12 cellular contexts compared by ENCODE assay signal in the genomic region with DNA sequence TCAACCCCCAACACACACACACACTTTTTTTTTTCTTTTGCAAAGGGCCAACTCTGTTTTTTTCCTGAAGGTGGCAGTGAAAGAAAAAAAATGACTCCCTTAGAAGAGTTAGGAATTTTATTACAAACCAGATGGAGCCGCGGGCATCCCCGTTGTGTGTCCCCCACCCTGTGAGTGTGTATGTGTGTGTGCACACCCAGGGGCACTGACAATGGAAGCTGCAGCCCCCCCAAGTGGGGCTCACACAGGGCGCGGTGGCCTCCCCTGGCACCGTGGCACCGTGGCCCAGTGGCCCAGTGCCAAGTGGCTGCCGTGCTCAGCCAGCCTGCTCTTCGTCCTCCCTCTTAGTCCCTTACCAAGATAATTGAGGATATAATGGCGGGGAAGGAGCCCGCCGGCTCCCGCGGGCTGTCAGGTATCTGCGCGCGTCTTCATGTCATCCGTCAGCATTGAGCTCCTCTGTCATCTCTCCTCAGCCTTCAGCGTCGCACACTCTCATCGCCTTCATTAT.
DNase-seq lines count a peak whose midpoint lies in the region; ATAC-seq and TF ChIP-seq lines count a peak whose summit lies in the region.
"Had no signal": no experiment of that assay in that cellular context is flagged by ENCODE, and none has a peak within 500 bp of the region (broad histone marks: within the 10 kb centered on the region; RNA-seq: fewer than 3 reads in every experiment).

No MANE protein-coding gene starts in this region.

- H3K9me3 ChIP-seq in A673 (ENCODE audit: low read depth, low read length, poor library complexity, severe bottlenecking): no peaks in the 10 kb centered on the region
- H3K9me3 ChIP-seq in lower lobe of right lung: no peaks in the 10 kb centered on the region
- H3K9me3 ChIP-seq: body of pancreas had no signal

- H3K36me3 ChIP-seq in A673 (ENCODE audit: insufficient read depth, low read length, poor library complexity, severe bottlenecking): no peaks in the 10 kb centered on the region
- no peaks in the 10 kb centered on the region for H3K36me3 ChIP-seq in H7 (replicated peaks; ENCODE audit: control insufficient read depth, insufficient read depth, low read length)
- H3K36me3 ChIP-seq in lower lobe of right lung: no peaks in the 10 kb centered on the region

- peaks cover 34% of the 10 kb centered on the region for H3K4me1 ChIP-seq in A673 (ENCODE audit: insufficient read depth, low read length, poor library complexity, severe bottlenecking)
- peaks cover 13% of the 10 kb centered on the region for H3K4me1 ChIP-seq in lower lobe of right lung

- BruUV-seq in A673 (replicated peaks; lab: Mats Ljungman, UMichigan): TSS peak; percentile 36

- POLR2A ChIA-PET in A673 (lab: Charles Lee; ENCODE audit: low non-redundant PET): no interaction called here

- intact Hi-C loops in A673 (cut with micrococcal nuclease; ENCODE audit: unreplicated experiment): loop anchor here (1.0 to 10.0 kb wide), 6 partner anchors 96 to 1888 kb away; no protein-coding TSS in a partner anchor
- intact Hi-C loops in lower lobe of right lung (cut with DNase I): no loop called here

- no peaks in the 10 kb centered on the region for H3K27me3 ChIP-seq in A673 (replicated peaks; ENCODE audit: insufficient read depth, low read depth, low read length, poor library complexity)
- no peaks in the 10 kb centered on the region for H3K27me3 ChIP-seq in H7 (ENCODE audit: control insufficient read depth, insufficient read depth, low read length)
- H3K27me3 ChIP-seq in lower lobe of right lung (ENCODE audit: low read depth): peaks cover 10% of the 10 kb centered on the region

- peak overlapping the region; percentile 68 for H3K27ac ChIP-seq in A673 (ENCODE audit: low read depth, low read length, poor library complexity, severe bottlenecking)
- no peak overlapping the region for H3K27ac ChIP-seq in lower lobe of right lung
- H3K27ac ChIP-seq: body of pancreas had no signal

- H3K4me3 ChIP-seq in A673 (ENCODE audit: low read depth, low read length, poor library complexity, severe bottlenecking): peak overlapping the region; percentile 44
- peak overlapping the region; percentile 6; the same call in 1 of the 2 replicates for H3K4me3 ChIP-seq in H7 (ENCODE audit: insufficient read depth, low read depth, low read length)
- peak overlapping the region; percentile 2 for H3K4me3 ChIP-seq in lower lobe of right lung
- H3K4me3 ChIP-seq: body of pancreas had no signal

- TF ChIP-seq CTCF in A673 (conservative IDR thresholded peaks at IDR 0.05; ENCODE audit: low read depth, low read length) (peak; percentile 72), lower lobe of right lung (IDR thresholded peaks at IDR 0.05) (no peak)

- ATAC-seq in lower lobe of right lung: no peak
- ATAC-seq in GM18519 (IDR thresholded peaks at IDR 0.05; ENCODE audit: low FRiP score, unreplicated experiment): no peak
- ATAC-seq in left lobe of liver: no peak
- ATAC-seq: activated T-cell treated with anti-CD3 and anti-CD28 coated beads, Interleukin-2, amount 50 U/mL, for 4 hours; body of pancreas; HCT116 had no signal

- DNase-seq in A673 (ENCODE audit: low spot score) (peak; percentile 80), H7 (no peak), astrocyte of the hippocampus (ENCODE audit: low read depth, low spot score) (peak; percentile 9), lower lobe of right lung (no peak), KG1 (lab: John Stamatoyannopoulos, UW) (no peak), left lobe of liver (ENCODE audit: low spot score) (no peak)
- no peak for DNase-seq in stimulated activated CD4-positive, alpha-beta T cell treated with anti-CD3 and anti-CD28 coated beads, Interleukin-4, amount 100 ng/mL, for 24 hours
- DNase-seq: activated T-cell treated with anti-CD3 and anti-CD28 coated beads, Interleukin-2, amount 50 U/mL, for 4 hours; body of pancreas; NCI-H2227 treated with DMSO at 0.1 percent for 48 hours had no signal

- CTCF ChIA-PET in A673 (lab: Charles Lee): interaction anchor here (0.7 to 0.9 kb wide), 4 partner anchors 12 to 1538 kb away, joined by 3 to 7 read pairs (median 3); no protein-coding TSS in a partner anchor

Comparison
In these comparisons a context has a peak if more than half of its experiments do, and no peak if none do; other contexts are left out.
1. DNase-seq: peak in A673 (single experiment) and astrocyte of the hippocampus (single experiment); none in H7 (single experiment), lower lobe of right lung (single experiment), stimulated activated CD4-positive, alpha-beta T cell treated with anti-CD3 and anti-CD28 coated beads, Interleukin-4, amount 100 ng/mL, for 24 hours (single experiment), KG1 (single experiment) and left lobe of liver (single experiment).
2. Peak in every context shown above with its lines, with median percentiles within 50 percentile points of each other: H3K4me3 ChIP-seq.